In the genomic region with DNA sequence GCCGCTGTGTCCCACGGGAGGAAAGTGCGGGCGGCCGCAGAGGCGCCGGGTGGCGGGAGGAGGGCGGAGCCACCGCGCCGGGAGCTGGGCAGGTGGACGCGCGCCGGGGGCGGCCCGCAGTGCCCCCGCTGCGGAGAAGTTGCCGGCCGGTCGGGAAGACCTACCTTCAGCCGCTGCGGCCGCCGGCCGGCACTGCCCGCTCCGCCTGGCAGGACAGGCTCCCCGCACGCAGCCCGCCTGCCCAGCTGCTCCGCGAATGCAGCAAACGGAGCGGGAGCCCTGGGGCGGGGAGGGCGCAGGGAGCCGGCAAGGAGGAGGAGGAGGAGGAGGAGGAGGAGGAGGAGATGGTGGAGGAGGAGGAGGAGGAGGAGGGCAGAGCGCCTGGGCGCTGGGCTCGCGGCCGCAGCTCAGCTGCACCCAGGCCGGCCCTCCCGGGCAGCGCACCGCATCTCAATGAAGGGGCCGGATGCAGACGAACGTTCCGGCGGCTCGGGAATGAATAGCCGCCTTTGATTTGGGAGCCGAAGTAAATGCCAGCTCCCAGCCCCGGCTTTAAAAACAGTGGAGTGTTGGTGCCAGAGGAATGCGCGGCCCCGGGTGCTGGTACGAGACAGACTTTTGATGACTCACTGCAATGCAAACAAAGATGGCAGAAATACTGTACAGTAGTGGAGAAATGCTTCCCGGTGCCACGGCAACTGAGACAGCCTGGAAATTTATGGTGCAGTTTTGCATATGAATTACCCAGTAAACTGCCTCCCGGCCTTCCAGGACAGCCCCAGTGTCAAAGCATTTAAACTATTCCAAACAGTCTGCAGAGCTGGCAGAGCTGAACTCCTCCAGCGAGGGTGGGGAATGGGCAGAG, we compare ENCODE assay signal across 8 cellular contexts. TPM values are rescaled to one million over a fixed set of nuclear protein-coding genes. Genes with fewer than 3 reads are reported as not detected.
DNase-seq lines count a peak whose midpoint lies in the region; ATAC-seq and TF ChIP-seq lines count a peak whose summit lies in the region.

No MANE protein-coding gene starts in this region.

- H3K27me3 ChIP-seq in cardiac muscle cell = peaks cover 48% of the 10 kb centered on the region
- H3K27me3 ChIP-seq in neuron (ENCODE audit: insufficient read depth, low read length) = no peaks in the 10 kb centered on the region

- no peak overlapping the region for H3K27ac ChIP-seq in cardiac muscle cell

- peak overlapping the region; percentile 43 for H2AFZ ChIP-seq in neuron (ENCODE audit: low read depth, low read length)

- no peak for TF ChIP-seq CTCF in cardiac muscle cell (IDR thresholded peaks at IDR 0.05; ENCODE audit: low read depth, low read length)

- peaks cover 9% of the 10 kb centered on the region for H3K4me1 ChIP-seq in cardiac muscle cell (ENCODE audit: low read depth)
- peaks cover 31% of the 10 kb centered on the region for H3K4me1 ChIP-seq in neuron (ENCODE audit: insufficient read depth, low read length)

- H3K4me3 ChIP-seq in cardiac muscle cell = peak overlapping the region; percentile 42
- peak overlapping the region; percentile 56 for H3K4me3 ChIP-seq in neuron (ENCODE audit: low read length)

- DNase-seq in stimulated activated CD4-positive, alpha-beta T cell treated with anti-CD3 and anti-CD28 coated beads, Interleukin-12 subunit alpha, Interleukin-12 subunit beta, amount 100 ng/mL, for 4 hours = peak; percentile 20
- no peak for DNase-seq in stimulated activated CD4-positive, alpha-beta T cell treated with anti-CD3 and anti-CD28 coated beads, Interleukin-1b, Interleukin-23, amount 100 ng/mL, for 48 hours
- DNase-seq in NCI-H2171 treated with DMSO at 0.1 percent for 48 hours (lab: John Stamatoyannopoulos, UW) (peak; percentile 79), amniotic epithelial cell (ENCODE audit: low read depth) (peak; percentile 98), cardiac muscle cell (ENCODE audit: low read depth in 1 of 2, low spot score in 1 of 2) (peak; percentile 52 to 94), GM19238 (ENCODE audit: insufficient read length, low spot score) (no peak)

- H3K36me3 ChIP-seq in cardiac muscle cell = no peaks in the 10 kb centered on the region
- peaks cover 7% of the 10 kb centered on the region for H3K36me3 ChIP-seq in neuron (ENCODE audit: insufficient read depth, low read length)

- ATAC-seq in HG03045 (IDR thresholded peaks at IDR 0.05; ENCODE audit: unreplicated experiment) = no peak

- no peaks in the 10 kb centered on the region for H3K9me3 ChIP-seq in cardiac muscle cell (ENCODE audit: low read depth)
- H3K9me3 ChIP-seq in neuron (ENCODE audit: low read length) = no peaks in the 10 kb centered on the region

RNA-seq across cellular contexts. Expression of gene NACC2, which starts 43.3 kb away (rescaled TPM):
- 12.0 and 12.2 TPM in 2 replicates for total RNA-seq in cardiac muscle cell
- polyA plus RNA-seq in cardiac muscle cell = 4.4 and 5.0 TPM in 2 replicates

Comparison
In these comparisons a context has a peak if more than half of its experiments do, and no peak if none do; other contexts are left out.
1. DNase-seq: peak in stimulated activated CD4-positive, alpha-beta T cell treated with anti-CD3 and anti-CD28 coated beads, Interleukin-12 subunit alpha, Interleukin-12 subunit beta, amount 100 ng/mL, for 4 hours (single experiment), NCI-H2171 treated with DMSO at 0.1 percent for 48 hours (single experiment), amniotic epithelial cell (single experiment) and cardiac muscle cell (2 of 2); none in stimulated activated CD4-positive, alpha-beta T cell treated with anti-CD3 and anti-CD28 coated beads, Interleukin-1b, Interleukin-23, amount 100 ng/mL, for 48 hours (single experiment) and GM19238 (single experiment).